In genomic region chr7:44999245-45000095, GRCh38 we compare ENCODE assay signal across 1 cellular context.
TF ChIP-seq lines count a peak whose summit lies in the region.

No MANE protein-coding gene starts in this region.

TF ChIP-seq in K562, 482 proteins besides CTCF, POLR2A, EP300 and RAD21 (continued from another document and continues in another):
- peak; percentile 15; the same call in 1 of the 2 replicates for TF ChIP-seq HDAC2 (IDR thresholded peaks at IDR 0.05)
- 0 out of 3 replicates have a peak, but pooled peaks of 1 of the 2 experiments have one; percentile 11 for TF ChIP-seq CBX3 (IDR thresholded peaks at IDR 0.05; ENCODE audit: borderline replicate concordance in 1 of 2, low read length in 2 of 2)
- peak; percentile 93 for TF ChIP-seq VEZF1 (CRISPR knock-in tag; IDR thresholded peaks at IDR 0.05)
- no peak for TF ChIP-seq DACH1 (IDR thresholded peaks at IDR 0.05; ENCODE audit: partially characterized antibody)
- no peak for TF ChIP-seq TRIM28 (IDR thresholded peaks at IDR 0.05)
- no peak for TF ChIP-seq MGA (IDR thresholded peaks at IDR 0.05)
- TF ChIP-seq ZNF655 (CRISPR knock-in tag; IDR thresholded peaks at IDR 0.05) = no peak
- 0 out of 2 replicates have a peak, but pooled peaks have one; percentile 18 for TF ChIP-seq ARID1B (IDR thresholded peaks at IDR 0.05)
- TF ChIP-seq ZNF165 (CRISPR knock-in tag; IDR thresholded peaks at IDR 0.05; ENCODE audit: borderline replicate concordance) = no peak
- no peak for TF ChIP-seq RBM39 (optimal IDR thresholded peaks at IDR 0.05; ENCODE audit: low read depth, low read length)
- TF ChIP-seq ETV1 (tag; conservative IDR thresholded peaks at IDR 0.05; ENCODE audit: low read depth) = no peak; the same call in 1 of the 2 replicates
- TF ChIP-seq ESRRA (IDR thresholded peaks at IDR 0.05; ENCODE audit: borderline replicate concordance, low read depth) = peak; percentile 20; the same call in 1 of the 2 replicates
- TF ChIP-seq XRCC5 (IDR thresholded peaks at IDR 0.05; ENCODE audit: low read depth, low read length) = no peak
- TF ChIP-seq ID3 (CRISPR knock-in tag; IDR thresholded peaks at IDR 0.05) = no peak
- no peak for TF ChIP-seq ID3 (tag; IDR thresholded peaks at IDR 0.05)
- no peak for TF ChIP-seq ZNF146 (CRISPR knock-in tag; IDR thresholded peaks at IDR 0.05; ENCODE audit: unreplicated experiment)
- TF ChIP-seq ZBTB17 (CRISPR knock-in tag; IDR thresholded peaks at IDR 0.05) = no peak
- peak; percentile 39 for TF ChIP-seq ZFX (CRISPR knock-in tag; IDR thresholded peaks at IDR 0.05)
- no peak for TF ChIP-seq STAG1 (CRISPR knock-in tag; IDR thresholded peaks at IDR 0.05; ENCODE audit: borderline replicate concordance)
- peak; percentile 39; the same call in 1 of the 2 replicates for TF ChIP-seq GTF2E2 (tag; IDR thresholded peaks at IDR 0.05)
- TF ChIP-seq MEIS2 (IDR thresholded peaks at IDR 0.05; ENCODE audit: partially characterized antibody) = peak; percentile 36
- no peak for TF ChIP-seq NUFIP1 (IDR thresholded peaks at IDR 0.05; ENCODE audit: partially characterized antibody)
- no peak for TF ChIP-seq CCAR2 (IDR thresholded peaks at IDR 0.05; ENCODE audit: low read depth, low read length)
- no peak for TF ChIP-seq RAD51 (IDR thresholded peaks at IDR 0.05; ENCODE audit: borderline replicate concordance, low read depth)
- TF ChIP-seq GMEB1 (CRISPR knock-in tag; IDR thresholded peaks at IDR 0.05) = peak; percentile 29; the same call in 1 of the 2 replicates
- TF ChIP-seq TFAP4 (CRISPR knock-in tag; IDR thresholded peaks at IDR 0.05; ENCODE audit: borderline replicate concordance) = peak; percentile 76; the same call in 1 of the 2 replicates
- no peak for TF ChIP-seq ZFP36 (IDR thresholded peaks at IDR 0.05; ENCODE audit: low read depth, low read length, partially characterized antibody)
- TF ChIP-seq ZSCAN32 (CRISPR knock-in tag; IDR thresholded peaks at IDR 0.05) = no peak
- no peak for TF ChIP-seq EP400 (IDR thresholded peaks at IDR 0.05)
- TF ChIP-seq SMAD4 (CRISPR knock-in tag; conservative IDR thresholded peaks at IDR 0.05) = peak; percentile 3; the same call in 1 of the 2 replicates
- peak; percentile 76 for TF ChIP-seq TBP (optimal IDR thresholded peaks at IDR 0.05; ENCODE audit: low read depth, low read length)
- TF ChIP-seq PML (IDR thresholded peaks at IDR 0.05; ENCODE audit: low read length) = peak; percentile 72; the same call in 1 of the 2 replicates
- no peak for TF ChIP-seq CEBPZ (IDR thresholded peaks at IDR 0.05; ENCODE audit: borderline replicate concordance, low read depth, low read length)
- TF ChIP-seq PYGO2 (tag; IDR thresholded peaks at IDR 0.05) = no peak
- no peak for TF ChIP-seq TFE3 (CRISPR knock-in tag; IDR thresholded peaks at IDR 0.05)
- no peak for TF ChIP-seq SIN3A (IDR thresholded peaks at IDR 0.05; ENCODE audit: borderline replicate concordance in 2 of 2, control insufficient read depth in 1 of 2, low read depth in 2 of 2, low read length in 2 of 2)
- peak; percentile 74 for TF ChIP-seq POLR2H (tag; IDR thresholded peaks at IDR 0.05; ENCODE audit: low read depth)
- no peak for TF ChIP-seq ARID2 (IDR thresholded peaks at IDR 0.05)
- TF ChIP-seq CHD2 (IDR thresholded peaks at IDR 0.05; ENCODE audit: low read depth, low read length) = peak; percentile 83
